In genomic region chr6:33579828-33580714, GRCh38 we compare ENCODE assay signal across 8 cellular contexts. TPM values are rescaled to one million over a fixed set of nuclear protein-coding genes. Genes with fewer than 3 reads are reported as not detected.
DNase-seq lines count a peak whose midpoint lies in the region; ATAC-seq and TF ChIP-seq lines count a peak whose summit lies in the region.

Gene BAK1, minus strand, starts transcription at chr6:33580276. Its CDS starts 2,672 bp downstream, at chr6:33577604.

- H3K9me3 ChIP-seq in PC-9 (ENCODE audit: insufficient read depth, low read depth) (no peaks in the 10 kb centered on the region), esophagus (ENCODE audit: control insufficient read depth in 2 of 2, insufficient read depth in 1 of 2, low read depth in 1 of 2, low read length in 1 of 2) (no peaks in the 10 kb centered on the region), muscle layer of colon (ENCODE audit: low read length) (no peaks in the 10 kb centered on the region)

- TSS peak; percentile 46 for BruUV-seq in PC-9 (replicated peaks; lab: Mats Ljungman, UMichigan)

- no peaks in the 10 kb centered on the region for H3K9me2 ChIP-seq in PC-9 (ENCODE audit: insufficient read depth)

- H3K4me1 ChIP-seq in PC-9 (replicated peaks; ENCODE audit: insufficient read depth) (peaks cover 15% of the 10 kb centered on the region), esophagus (ENCODE audit: control insufficient read depth in 2 of 2, insufficient read depth in 2 of 2, low read length in 1 of 2) (peaks cover 6 to 22% of the 10 kb centered on the region in 2 donors), muscle layer of colon (ENCODE audit: insufficient read depth, low read length) (peaks cover 16% of the 10 kb centered on the region)

- H3K4me3 ChIP-seq in PC-9 (peak within 1 kb of the TSS; percentile 98), esophagus (ENCODE audit: low read depth in 1 of 2, low read length in 2 of 2) (peak within 1 kb of the TSS; percentile 79 to 96), muscle layer of colon (ENCODE audit: low read depth in 1 of 2, low read length in 2 of 2) (peak within 1 kb of the TSS; percentile 58 to 91)

- no peaks in the 10 kb centered on the region for H3K9me3 Mint-ChIP-seq in activated T-cell treated with anti-CD3 and anti-CD28 coated beads, Interleukin-2, amount 50 U/mL, for 24 hours

- peak within 1 kb of the TSS; percentile 94 for H3K4me3 Mint-ChIP-seq in activated T-cell treated with anti-CD3 and anti-CD28 coated beads, Interleukin-2, amount 50 U/mL, for 24 hours

- H3K36me3 ChIP-seq in PC-9 (ENCODE audit: low read depth) (no peaks in the 10 kb centered on the region), esophagus (ENCODE audit: control insufficient read depth in 2 of 2, insufficient read depth in 2 of 2, low read length in 1 of 2) (peaks cover 5 to 10% of the 10 kb centered on the region in 2 donors), muscle layer of colon (ENCODE audit: insufficient read depth, low read length) (peaks cover 23% of the 10 kb centered on the region)

- peaks cover 50% of the 10 kb centered on the region for H3K36me3 Mint-ChIP-seq in activated T-cell treated with anti-CD3 and anti-CD28 coated beads, Interleukin-2, amount 50 U/mL, for 24 hours (ENCODE audit: low read depth)

- DNase-seq in DMS114 treated with DMSO at 0.1 percent for 48 hours (lab: John Stamatoyannopoulos, UW; ENCODE audit: unreplicated experiment) (peak; percentile 90), PC-9 (peak; percentile 84 to 87)
- peak; percentile 88 for DNase-seq in activated T-cell treated with anti-CD3 and anti-CD28 coated beads, Interleukin-2, amount 50 U/mL, for 24 hours
- DNase-seq in stimulated activated CD8-positive, alpha-beta memory T cell treated with anti-CD3 and anti-CD28 coated beads, Interleukin-7, amount 100 ng/mL, for 1 hour (ENCODE audit: low read depth in 2 of 2) = peak; percentile 65 to 67

- peak within 1 kb of the TSS; percentile 90 for H2AFZ ChIP-seq in PC-9

- H3F3A ChIP-seq in PC-9 (ENCODE audit: insufficient read depth, low read depth) = peaks cover 14% of the 10 kb centered on the region

- TF ChIP-seq RAD21 in Ishikawa (IDR thresholded peaks at IDR 0.05; ENCODE audit: low read depth) = peak; percentile 21; the same call in 1 of the 2 replicates

- H3K27me3 ChIP-seq in PC-9 (ENCODE audit: insufficient read depth, low read depth) (no peaks in the 10 kb centered on the region), esophagus (ENCODE audit: control insufficient read depth in 1 of 2, insufficient read depth in 2 of 2, low read length in 2 of 2) (no peaks in the 10 kb centered on the region), muscle layer of colon (ENCODE audit: control insufficient read depth in 1 of 2, insufficient read depth in 2 of 2, low read length in 2 of 2) (no peaks in the 10 kb centered on the region)

- H3K79me2 ChIP-seq in PC-9 (ENCODE audit: low read depth) = peaks cover 16% of the 10 kb centered on the region

- 2 to 3% methylated on average over 22 to 24 of the region's 24 CpGs for WGBS in esophagus, 2 donors

- intact Hi-C loops in PC-9 (cut with micrococcal nuclease; ENCODE audit: unreplicated experiment) = loop anchor here (2.0 to 10.0 kb wide), 4 partner anchors 153 to 295 kb away; partner anchors contain the start of genes PFDN6, PHF1, TAPBP and WDR46

- no peaks in the 10 kb centered on the region for H3K27me3 Mint-ChIP-seq in activated T-cell treated with anti-CD3 and anti-CD28 coated beads, Interleukin-2, amount 50 U/mL, for 24 hours

- H3K4me2 ChIP-seq in PC-9 = peak within 1 kb of the TSS; percentile 89

- POLR2A ChIA-PET in PC-9 (lab: Charles Lee; ENCODE audit: unreplicated experiment) = interaction anchor here (0.5 to 0.6 kb wide), 6 partner anchors 10 to 1062 kb away, joined by 3 to 13 read pairs (median 6); no protein-coding TSS in a partner anchor

- H3K4me1 Mint-ChIP-seq in activated T-cell treated with anti-CD3 and anti-CD28 coated beads, Interleukin-2, amount 50 U/mL, for 24 hours (ENCODE audit: low read depth) = peaks cover 35% of the 10 kb centered on the region

- TF ChIP-seq EP300 in Ishikawa (IDR thresholded peaks at IDR 0.05; ENCODE audit: borderline replicate concordance) = no peak

- H3K9ac ChIP-seq in muscle layer of colon (ENCODE audit: low read length) = peak within 1 kb of the TSS; percentile 97

- TF ChIP-seq CTCF in PC-9 (conservative IDR thresholded peaks at IDR 0.05) = peak; percentile 59

- H3K27ac Mint-ChIP-seq in activated T-cell treated with anti-CD3 and anti-CD28 coated beads, Interleukin-2, amount 50 U/mL, for 24 hours = peak within 1 kb of the TSS; percentile 98

- CTCF ChIA-PET in PC-9 (lab: Charles Lee) = no interaction called here

- ATAC-seq in GM21528 (IDR thresholded peaks at IDR 0.05; ENCODE audit: low FRiP score, unreplicated experiment) = peak; percentile 80

- H4K20me1 ChIP-seq in PC-9 (ENCODE audit: insufficient read depth) = no peaks in the 10 kb centered on the region

- H3K27ac ChIP-seq in PC-9 (no peak within 1 kb of the TSS), esophagus (ENCODE audit: low read depth in 2 of 2, low read length in 1 of 2) (peak within 1 kb of the TSS; percentile 93 to 95), muscle layer of colon (ENCODE audit: low read depth, low read length) (peak within 1 kb of the TSS; percentile 67)

TF ChIP-seq in Ishikawa, 13 proteins besides CTCF, POLR2A, EP300 and RAD21:
- TF ChIP-seq FOXM1 (IDR thresholded peaks at IDR 0.05; ENCODE audit: borderline replicate concordance, low read depth) (no peak), NFIC (IDR thresholded peaks at IDR 0.05) (no peak), ZBTB7A (IDR thresholded peaks at IDR 0.05; ENCODE audit: low read depth) (0 out of 2 replicates have a peak, but pooled peaks have one; percentile 26), CREB1 (IDR thresholded peaks at IDR 0.05; ENCODE audit: low read depth) (peak; percentile 65), TAF1 (IDR thresholded peaks at IDR 0.05; ENCODE audit: low read depth) (peak; percentile 73), REST (IDR thresholded peaks at IDR 0.05; ENCODE audit: low read depth) (no peak), MAX (IDR thresholded peaks at IDR 0.05) (peak; percentile 63; the same call in 1 of the 2 replicates)

RNA-seq across cellular contexts. Expression of gene BAK1, which starts in this region (rescaled TPM):
- total RNA-seq in PC-9 (2021) = 24.6 and 28.4 TPM in 2 replicates
- 10 to 100 TPM; 20.4 to 22.6 TPM for polyA plus RNA-seq in esophagus
